27 cellular contexts compared by ENCODE assay signal in the genomic region with DNA sequence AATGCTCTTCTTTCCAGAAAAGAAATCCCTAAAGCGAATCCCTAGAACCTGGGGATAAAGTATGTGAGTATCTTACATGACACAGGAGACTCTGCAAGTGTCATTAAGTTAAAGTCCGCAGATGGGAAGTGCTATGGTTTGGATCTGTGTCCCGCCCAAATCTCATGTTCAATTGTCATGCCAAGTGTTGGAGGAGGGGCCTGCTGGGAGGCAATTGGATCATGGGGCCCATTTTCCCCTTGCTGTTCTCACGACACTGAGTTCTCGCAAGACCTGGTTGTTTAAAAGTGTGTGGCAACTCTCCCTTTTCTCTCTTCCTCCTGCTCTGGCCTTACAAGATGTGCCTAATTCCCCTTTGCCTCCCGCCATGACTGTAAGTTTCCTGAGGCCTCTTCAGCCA.
"Had no signal": no experiment of that assay in that cellular context is flagged by ENCODE, and none has a peak within 500 bp of the region (broad histone marks: within the 10 kb centered on the region; RNA-seq: fewer than 3 reads in every experiment).

No MANE protein-coding gene starts in this region.

- H3K27ac ChIP-seq: left ventricle myocardium inferior, pancreas, prostate gland, skin epidermis, stomach, testis, thyroid gland, transverse colon, upper lobe of left lung had no signal

- H3K27me3 ChIP-seq: testis, thyroid gland, transverse colon, upper lobe of left lung had no signal

- H3K36me3 Mint-ChIP-seq: memory B cell; stimulated activated naive B cell treated with anti-CD40 and anti-IgM and Interleukin-4, amounts not matched to agents 10 μg/mL and 1 μg/mL and 100 μg/mL, for 72 hours had no signal

- H3K4me3 Mint-ChIP-seq: memory B cell; naive thymus-derived CD8-positive, alpha-beta T cell; nephron; neural crest cell; stimulated activated naive B cell treated with anti-CD40 and anti-IgM and Interleukin-4, amounts not matched to agents 10 μg/mL and 1 μg/mL and 100 μg/mL, for 72 hours had no signal

- H3K9me3 Mint-ChIP-seq: memory B cell; naive thymus-derived CD8-positive, alpha-beta T cell; neural crest cell; stimulated activated naive B cell treated with anti-CD40 and anti-IgM and Interleukin-4, amounts not matched to agents 10 μg/mL and 1 μg/mL and 100 μg/mL, for 72 hours had no signal

- ATAC-seq: naive thymus-derived CD8-positive, alpha-beta T cell; pancreas; right cardiac atrium; sciatic nerve; stimulated activated naive B cell treated with anti-CD40 and anti-IgM and Interleukin-4, amounts not matched to agents 10 μg/mL and 1 μg/mL and 100 μg/mL, for 72 hours; stimulated activated naive CD8-positive, alpha-beta T cell treated with anti-CD3 and anti-CD28 coated beads, Interleukin-15, Interleukin-2, amounts not matched to agents 100 U/mL and 50 U/mL, for 24 hours had no signal

- H3K27ac Mint-ChIP-seq: memory B cell; nephron; stimulated activated naive B cell treated with anti-CD40 and anti-IgM and Interleukin-4, amounts not matched to agents 10 μg/mL and 1 μg/mL and 100 μg/mL, for 72 hours had no signal

- H3K27me3 Mint-ChIP-seq: memory B cell had no signal

- H3K4me3 ChIP-seq: left ventricle myocardium inferior, pancreas, prostate gland, skin epidermis, stomach, testis, thyroid gland, transverse colon, upper lobe of left lung had no signal

- H3K9me3 ChIP-seq: left ventricle myocardium inferior, pancreas, prostate gland, stomach, testis, thyroid gland, transverse colon, upper lobe of left lung had no signal

- H3K36me3 ChIP-seq: left ventricle myocardium inferior, pancreas, prostate gland, stomach, thyroid gland, transverse colon, upper lobe of left lung had no signal

- H3K4me1 ChIP-seq: pancreas, prostate gland, testis, thyroid gland, transverse colon had no signal

- H3K4me1 Mint-ChIP-seq: nephron had no signal

- DNase-seq: hypothalamus; islet precursor cell; left ventricle myocardium inferior; midbrain; naive thymus-derived CD8-positive, alpha-beta T cell; nucleus accumbens; pancreas; posterior cingulate gyrus; retina; right cardiac atrium; stimulated activated CD4-positive, alpha-beta T cell treated with anti-CD3 and anti-CD28 coated beads, Interleukin-12 subunit alpha, Interleukin-12 subunit beta, amount 100 ng/mL, for 4 hours; stimulated activated CD4-positive, alpha-beta T cell treated with anti-CD3 and anti-CD28 coated beads, Interleukin-15, amount 100 ng/mL, for 24 hours; stimulated activated CD4-positive, alpha-beta T cell treated with anti-CD3 and anti-CD28 coated beads, Interleukin-2, amount 100 ng/mL, for 24 hours; stimulated activated CD4-positive, alpha-beta T cell treated with anti-CD3 and anti-CD28 coated beads, Interleukin-4, amount 100 ng/mL, for 1 hour; stimulated activated naive B cell treated with anti-CD40 and anti-IgM and Interleukin-4, amounts not matched to agents 10 μg/mL and 1 μg/mL and 100 μg/mL, for 72 hours; stimulated activated naive CD8-positive, alpha-beta T cell treated with anti-CD3 and anti-CD28 coated beads, Interleukin-15, Interleukin-2, amounts not matched to agents 100 U/mL and 50 U/mL, for 24 hours; stomach; testis; thyroid gland; transverse colon; upper lobe of left lung had no signal
